16 cellular contexts compared by ENCODE assay signal in the genomic region with DNA sequence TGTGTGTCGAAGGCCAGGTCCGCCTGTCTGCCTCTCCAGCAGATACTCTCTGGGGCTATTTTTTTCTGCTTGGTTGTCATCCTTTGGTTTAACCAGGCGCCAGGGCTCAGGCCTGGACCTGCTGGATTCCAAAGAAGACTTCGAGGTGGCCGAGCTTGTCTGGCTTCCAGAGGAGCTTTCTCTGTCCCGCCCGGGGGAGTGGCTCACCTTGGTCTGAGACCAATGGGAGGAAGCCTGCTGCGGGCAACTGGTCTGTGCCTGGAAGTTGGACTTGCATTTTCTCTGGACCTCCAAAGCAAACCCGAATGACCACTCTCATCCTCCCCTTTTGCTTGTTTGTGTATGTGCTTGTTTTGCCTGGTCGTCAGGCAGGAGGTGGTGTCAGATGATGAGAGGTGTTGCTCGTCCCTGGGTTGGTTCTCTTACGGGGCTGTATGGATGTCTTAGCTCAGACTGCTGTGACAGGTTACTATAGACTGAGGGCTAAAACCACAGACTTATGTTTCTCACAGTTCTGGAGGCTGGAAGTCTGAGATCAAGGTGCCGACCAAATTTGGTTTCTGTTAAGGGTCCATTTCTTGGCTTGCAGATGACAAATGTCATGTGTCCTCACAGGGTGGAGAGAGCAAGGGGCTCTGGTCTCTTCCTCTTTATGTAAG. TPM values are rescaled to one million over a fixed set of nuclear protein-coding genes. Genes with fewer than 3 reads are reported as not detected.
DNase-seq lines count a peak whose midpoint lies in the region; ATAC-seq, FAIRE-seq and TF ChIP-seq lines count a peak whose summit lies in the region.
"Had no signal": no experiment of that assay in that cellular context is flagged by ENCODE, and none has a peak within 500 bp of the region (broad histone marks: within the 10 kb centered on the region; RNA-seq: fewer than 3 reads in every experiment).

No MANE protein-coding gene starts in this region.

- DNase-seq in Right ventricle myocardium superior: no peak
- DNase-seq in cardiac septum (ENCODE audit: low spot score): no peak
- DNase-seq in bronchial epithelial cell (ENCODE audit: low read depth): peak; percentile 65
- no peak for DNase-seq in thoracic aorta (ENCODE audit: low spot score)
- DNase-seq in NCI-H748 treated with DMSO at 0.1 percent for 48 hours (lab: John Stamatoyannopoulos, UW): no peak
- DNase-seq in GDM1 (lab: John Stamatoyannopoulos, UW): no peak
- no peak for DNase-seq in NCI-H2171 treated with DMSO at 0.1 percent for 48 hours (lab: John Stamatoyannopoulos, UW)
- DNase-seq: activated CD4-positive, CD25-positive, alpha-beta regulatory T cell; activated CD8-positive, alpha-beta memory T cell treated with anti-CD3 and anti-CD28 coated beads, Interleukin-2, amount 10 ng/mL, durations not matched to agents 7 days and 5 days; CD4-positive, alpha-beta T cell; NCI-H187 treated with DMSO at 0.1 percent for 48 hours; RPMI8226; stimulated activated CD4-positive, alpha-beta T cell treated with anti-CD3 and anti-CD28 coated beads, Interleukin-15, amount 100 ng/mL, for 24 hours had no signal

- H3K36me3 ChIP-seq in bronchial epithelial cell (ENCODE audit: control insufficient read depth, insufficient read depth, low read length) (peaks cover 1% of the 10 kb centered on the region), iPS-20b (ENCODE audit: insufficient read depth, low read depth, low read length) (0 out of 2 replicates have a peak, but pooled peaks cover 2% of the 10 kb centered on the region), thoracic aorta (no peaks in the 10 kb centered on the region)

- H3K4me1 ChIP-seq in iPS-20b (ENCODE audit: insufficient read depth, low read length) (peaks cover 74% of the 10 kb centered on the region), thoracic aorta (ENCODE audit: control insufficient read depth in 1 of 2, low read depth in 2 of 2) (peaks cover 25 to 97% of the 10 kb centered on the region in 2 donors)

- no peak overlapping the region for H3K9ac ChIP-seq in iPS-20b (ENCODE audit: low read depth, low read length)

- no peaks in the 10 kb centered on the region for H3K27me3 ChIP-seq in bronchial epithelial cell (ENCODE audit: control insufficient read depth, insufficient read depth, low read length)
- no peaks in the 10 kb centered on the region for H3K27me3 ChIP-seq in iPS-20b (ENCODE audit: insufficient read depth, low read length)
- no peaks in the 10 kb centered on the region for H3K27me3 ChIP-seq in thoracic aorta (replicated peaks; ENCODE audit: insufficient read depth)

- FAIRE-seq in bronchial epithelial cell (lab: Jason Lieb, UNC): no peak
- FAIRE-seq: GM12891, islet of Langerhans had no signal

- H3K27ac ChIP-seq in iPS-20b (ENCODE audit: low read length): peak overlapping the region; percentile 13
- peak overlapping the region; percentile 74 to 86 for H3K27ac ChIP-seq in thoracic aorta

- H3K9me3 ChIP-seq in iPS-20b (ENCODE audit: insufficient read depth, low read depth, low read length) (no peaks in the 10 kb centered on the region), thoracic aorta (no peaks in the 10 kb centered on the region)

- peak; percentile 16 for ATAC-seq in Right ventricle myocardium superior (ENCODE audit: poor library complexity)
- no peak for ATAC-seq in thoracic aorta (ENCODE audit: insufficient number of reproducible peaks, low FRiP score, low read depth)
- ATAC-seq: activated CD8-positive, alpha-beta memory T cell treated with anti-CD3 and anti-CD28 coated beads, Interleukin-2, amount 10 ng/mL, durations not matched to agents 7 days and 5 days had no signal

- intact Hi-C loops in Right ventricle myocardium superior (cut with DNase I) (no loop called here), cardiac septum (cut with DNase I) (no loop called here)

- TF ChIP-seq CTCF in bronchial epithelial cell (IDR thresholded peaks at IDR 0.05; ENCODE audit: insufficient read depth, low read length, severe bottlenecking) (no peak), thoracic aorta (IDR thresholded peaks at IDR 0.05) (no peak)

- H3K4me3 ChIP-seq in bronchial epithelial cell (ENCODE audit: low read depth, low read length) (no peak overlapping the region), iPS-20b (ENCODE audit: low read length) (no peak overlapping the region), thoracic aorta (no peak overlapping the region)

RNA-seq across cellular contexts. Expression of gene IGF1R, which starts 19.3 kb away (rescaled TPM):
- total RNA-seq in Right ventricle myocardium superior (31.4 TPM), cardiac septum (57.2 TPM), bronchial epithelial cell (23.2 and 39.5 TPM in 2 replicates), thoracic aorta (100 to 1,000 TPM; 127 to 159 TPM)
